Comparison of ENCODE assay signal across 13 cellular contexts in the genomic region with DNA sequence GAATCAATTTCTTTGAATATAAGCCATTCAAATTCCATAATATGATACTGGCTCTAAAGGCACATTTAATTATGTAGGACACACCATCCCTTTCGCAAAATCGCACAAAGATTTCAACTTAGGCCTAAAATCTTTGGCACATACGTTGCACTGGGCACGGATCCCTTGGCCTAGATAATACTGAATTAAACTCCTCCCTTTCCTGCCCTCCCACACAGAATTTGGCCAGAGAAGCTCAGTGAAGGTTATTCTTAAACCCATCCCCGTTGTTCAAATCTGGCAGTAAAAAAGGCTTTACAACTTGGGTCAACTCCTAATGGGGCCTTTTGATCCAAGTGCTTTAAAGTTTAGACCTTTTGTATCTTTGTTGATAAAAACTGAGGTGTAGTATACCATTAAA.
DNase-seq lines count a peak whose midpoint lies in the region; TF ChIP-seq lines count a peak whose summit lies in the region.
"Had no signal": no experiment of that assay in that cellular context is flagged by ENCODE, and none has a peak within 500 bp of the region (broad histone marks: within the 10 kb centered on the region; RNA-seq: fewer than 3 reads in every experiment).

No MANE protein-coding gene starts in this region.

- no CpG with 5 or more reads among the region's 5 CpGs for WGBS in trophoblast cell (ENCODE audit: extremely low coverage, insufficient coverage, insufficient read length)

- no peak overlapping the region for H2AK5ac ChIP-seq in trophoblast cell (ENCODE audit: low read length)

- H3K4me2 ChIP-seq in trophoblast cell (ENCODE audit: low read length) = no peak overlapping the region

- H3K4me1 ChIP-seq in ascending aorta (peaks cover 22 to 79% of the 10 kb centered on the region in 2 donors), muscle layer of colon (ENCODE audit: insufficient read depth, low read length) (peaks cover 89% of the 10 kb centered on the region), tibial artery (peaks cover 0 to 98% (median 79%) of the 10 kb centered on the region in 4 donors), trophoblast cell (ENCODE audit: control insufficient read depth in 1 of 2, insufficient read depth in 2 of 2, low read length in 2 of 2) (no peaks in the 10 kb centered on the region)

- H3K18ac ChIP-seq in trophoblast cell (ENCODE audit: low read length) = no peak overlapping the region

- H2BK120ac ChIP-seq in trophoblast cell (ENCODE audit: insufficient read depth, low read length, poor library complexity) = no peak overlapping the region

- H3K27me3 ChIP-seq in ascending aorta = no peaks in the 10 kb centered on the region
- H3K27me3 ChIP-seq in muscle layer of colon (ENCODE audit: control insufficient read depth in 1 of 2, insufficient read depth in 2 of 2, low read length in 2 of 2) = no peaks in the 10 kb centered on the region
- no peaks in the 10 kb centered on the region for H3K27me3 ChIP-seq in tibial artery
- H3K27me3 ChIP-seq in trophoblast cell (ENCODE audit: insufficient read depth, low read length) = no peaks in the 10 kb centered on the region
- H3K27me3 ChIP-seq: brain microvascular endothelial cell had no signal

- H3K27ac ChIP-seq in ascending aorta (peak overlapping the region; percentile 43 to 50), muscle layer of colon (ENCODE audit: low read depth, low read length) (peak overlapping the region; percentile 62), tibial artery (peak overlapping the region; percentile 56 to 69), trophoblast cell (ENCODE audit: low read depth, low read length) (no peak overlapping the region)
- H3K27ac ChIP-seq: brain microvascular endothelial cell had no signal

- H3K36me3 ChIP-seq in ascending aorta (no peaks in the 10 kb centered on the region), muscle layer of colon (ENCODE audit: insufficient read depth, low read length) (no peaks in the 10 kb centered on the region), tibial artery (no peaks in the 10 kb centered on the region), trophoblast cell (ENCODE audit: control insufficient read depth in 1 of 2, insufficient read depth in 2 of 2, low read length in 2 of 2) (no peaks in the 10 kb centered on the region)
- H3K36me3 ChIP-seq: brain microvascular endothelial cell had no signal

- no peak overlapping the region for H4K12ac ChIP-seq in trophoblast cell (ENCODE audit: low read depth, low read length)

- no peak overlapping the region for H4K8ac ChIP-seq in trophoblast cell (ENCODE audit: low read depth, low read length)

- no peak overlapping the region for H3K23ac ChIP-seq in trophoblast cell (ENCODE audit: low read length)

- DNase-seq in ascending aorta (ENCODE audit: low spot score in 2 of 2) = peak in 1 of 2 donors; percentile 74
- DNase-seq in fibroblast of the conjunctiva (ENCODE audit: low read depth) = peak; percentile 78
- peak in 1 of 2 donors; percentile 58 for DNase-seq in tibial artery
- DNase-seq in A172 (ENCODE audit: low spot score) = no peak
- DNase-seq in trophoblast cell = no peak
- no peak for DNase-seq in NCI-H146 (lab: John Stamatoyannopoulos, UW)
- DNase-seq: activated CD4-positive, alpha-beta memory T cell treated with anti-CD3 and anti-CD28 coated beads for 36 hours; activated effector memory CD4-positive, alpha-beta T cell treated with anti-CD3 and anti-CD28 coated beads, Interleukin-2, amount 50 U/mL, for 16 hours; brain microvascular endothelial cell; CD8-positive, alpha-beta memory T cell; endodermal cell; stimulated activated CD4-positive, alpha-beta T cell treated with anti-CD3 and anti-CD28 coated beads, Interleukin-4, amount 100 ng/mL, for 4 hours had no signal

- H3K4me3 ChIP-seq in ascending aorta (no peak overlapping the region), muscle layer of colon (ENCODE audit: low read depth in 1 of 2, low read length in 2 of 2) (no peak overlapping the region), tibial artery (no peak overlapping the region), trophoblast cell (ENCODE audit: low read depth, low read length) (no peak overlapping the region)

- H3K14ac ChIP-seq in trophoblast cell (ENCODE audit: low read length) = no peak overlapping the region

- H3K4ac ChIP-seq in trophoblast cell (ENCODE audit: low read depth, low read length) = no peak overlapping the region

- H3K9me3 ChIP-seq in ascending aorta = no peaks in the 10 kb centered on the region
- H3K9me3 ChIP-seq in muscle layer of colon (ENCODE audit: low read length) = no peaks in the 10 kb centered on the region
- no peaks in the 10 kb centered on the region for H3K9me3 ChIP-seq in tibial artery
- no peaks in the 10 kb centered on the region for H3K9me3 ChIP-seq in trophoblast cell (ENCODE audit: insufficient read depth, low read depth, low read length)

- no peak overlapping the region for H3K9ac ChIP-seq in muscle layer of colon (ENCODE audit: low read length)
- H3K9ac ChIP-seq in trophoblast cell (ENCODE audit: low read length) = no peak overlapping the region

- no peaks in the 10 kb centered on the region for H3K79me1 ChIP-seq in trophoblast cell (ENCODE audit: low read length)

- intact Hi-C loops in ascending aorta (cut with DNase I) (no loop called here), tibial artery (cut with DNase I; ENCODE audit: low total_unique reads) (no loop called here)

- H2BK5ac ChIP-seq in trophoblast cell (ENCODE audit: low read depth, low read length, poor library complexity) = no peak overlapping the region

- H4K91ac ChIP-seq in trophoblast cell (ENCODE audit: low read depth, low read length) = no peak overlapping the region

- H2AFZ ChIP-seq in trophoblast cell (ENCODE audit: insufficient read depth, low read length, poor library complexity) = no peak overlapping the region

- TF ChIP-seq CTCF in ascending aorta (IDR thresholded peaks at IDR 0.05) = no peak
- no peak for TF ChIP-seq CTCF in tibial artery (IDR thresholded peaks at IDR 0.05)

- no peaks in the 10 kb centered on the region for H3K79me2 ChIP-seq in trophoblast cell (ENCODE audit: control insufficient read depth, insufficient read depth, low read length, poor library complexity)

- no peak overlapping the region for H2BK12ac ChIP-seq in trophoblast cell (ENCODE audit: low read length)
